ENCODE assay signal across 10 cellular contexts in the genomic region with DNA sequence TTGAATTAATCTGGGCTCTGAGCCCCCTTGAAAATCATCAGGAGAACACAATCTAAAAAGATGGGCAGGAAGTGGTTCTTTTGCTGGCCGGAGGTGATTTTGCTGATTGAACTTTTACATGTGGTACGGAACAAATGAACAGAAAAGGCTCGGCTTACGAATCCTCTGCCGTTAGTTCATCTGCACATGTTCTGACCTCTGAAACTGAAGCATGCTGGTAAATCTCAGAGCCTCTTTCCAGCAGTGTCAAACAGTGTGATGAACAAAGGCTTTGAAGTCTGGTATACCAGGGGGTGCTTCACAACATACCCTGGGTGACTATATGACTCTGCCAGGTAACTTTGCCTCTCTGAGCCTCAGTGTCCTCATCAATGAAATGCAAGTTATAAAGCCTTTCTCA.
DNase-seq lines count a peak whose midpoint lies in the region; ATAC-seq and TF ChIP-seq lines count a peak whose summit lies in the region.
"Had no signal": no experiment of that assay in that cellular context is flagged by ENCODE, and none has a peak within 500 bp of the region (broad histone marks: within the 10 kb centered on the region; RNA-seq: fewer than 3 reads in every experiment).

No MANE protein-coding gene starts in this region.

- H3K9me3 Mint-ChIP-seq in CD14-positive monocyte: no peaks in the 10 kb centered on the region
- H3K9me3 Mint-ChIP-seq in activated CD8-positive, alpha-beta T cell treated with anti-CD3 and anti-CD28 coated beads, Interleukin-2, amount 10 ng/mL, durations not matched to agents 7 days and 5 days (ENCODE audit: insufficient read depth): no peaks in the 10 kb centered on the region
- no peaks in the 10 kb centered on the region for H3K9me3 Mint-ChIP-seq in naive B cell

- CTCF ChIA-PET in activated CD8-positive, alpha-beta T cell treated with anti-CD3 and anti-CD28 coated beads, Interleukin-2, amount 10 ng/mL, durations not matched to agents 7 days and 5 days (lab: Charles Lee): interaction anchor here (0.5 to 9.7 kb wide), 15 partner anchors 9 to 1577 kb away, joined by 3 to 148 read pairs (median 4); no protein-coding TSS in a partner anchor
- CTCF ChIA-PET in RWPE1 (lab: Yijun Ruan, JAX): interaction anchor here (0.7 kb wide), 1 partner anchor 196 kb away, joined by 4 read pairs; no protein-coding TSS in a partner anchor

- H3K27ac ChIP-seq in RWPE1: no peak overlapping the region

- no peaks in the 10 kb centered on the region for H3K27me3 Mint-ChIP-seq in CD14-positive monocyte (ENCODE audit: low read depth in 3 of 3)
- H3K27me3 Mint-ChIP-seq in activated CD8-positive, alpha-beta T cell treated with anti-CD3 and anti-CD28 coated beads, Interleukin-2, amount 10 ng/mL, durations not matched to agents 7 days and 5 days (ENCODE audit: low read depth): peaks cover 4% of the 10 kb centered on the region
- H3K27me3 Mint-ChIP-seq in naive B cell: no peaks in the 10 kb centered on the region

- in situ Hi-C loops in KBM-7 (cut with MboI; ENCODE audit: low pct_unique_long_range_greater_than_20kb, low sequenced_read_pairs): loop anchor here (25.0 kb wide), 1 partner anchor 229 kb away; the partner anchor contains the start of gene CC2D2A

- TF ChIP-seq CTCF in CD14-positive monocyte (IDR thresholded peaks at IDR 0.05): no peak
- no peak for TF ChIP-seq CTCF in RWPE1 (conservative IDR thresholded peaks at IDR 0.05; ENCODE audit: low read depth)

- H3K27ac Mint-ChIP-seq in CD14-positive monocyte (peak overlapping the region in 5 of 7 donors; percentile 44 to 79 (median 57)), naive B cell (peak overlapping the region in 3 of 6 donors; percentile 2 to 82 (median 2))
- H3K27ac Mint-ChIP-seq in activated CD8-positive, alpha-beta T cell treated with anti-CD3 and anti-CD28 coated beads, Interleukin-2, amount 10 ng/mL, durations not matched to agents 7 days and 5 days: peak overlapping the region; percentile 43

- peaks cover 29% of the 10 kb centered on the region for H3K4me1 Mint-ChIP-seq in CD14-positive monocyte
- peaks cover 31% of the 10 kb centered on the region for H3K4me1 Mint-ChIP-seq in activated CD8-positive, alpha-beta T cell treated with anti-CD3 and anti-CD28 coated beads, Interleukin-2, amount 10 ng/mL, durations not matched to agents 7 days and 5 days (ENCODE audit: low read depth)
- H3K4me1 Mint-ChIP-seq in naive B cell: peaks cover 19 to 30% (median 25%) of the 10 kb centered on the region in 3 donors

- ATAC-seq in GM21390 (IDR thresholded peaks at IDR 0.05; ENCODE audit: unreplicated experiment) (peak; percentile 50), naive B cell (ENCODE audit: low read depth in 2 of 2) (no peak), GM21515 (IDR thresholded peaks at IDR 0.05; ENCODE audit: unreplicated experiment) (no peak)
- ATAC-seq in activated CD8-positive, alpha-beta T cell treated with anti-CD3 and anti-CD28 coated beads, Interleukin-2, amount 10 ng/mL, durations not matched to agents 7 days and 5 days: peak; percentile 70

- POLR2A ChIA-PET in activated CD8-positive, alpha-beta T cell treated with anti-CD3 and anti-CD28 coated beads, Interleukin-2, amount 10 ng/mL, durations not matched to agents 7 days and 5 days (lab: Charles Lee): no interaction called here
- POLR2A ChIA-PET in RWPE1 (lab: Yijun Ruan, JAX; ENCODE audit: low non-redundant PET): no interaction called here

- no peak for DNase-seq in CD14-positive monocyte (ENCODE audit: low spot score)
- DNase-seq in activated CD8-positive, alpha-beta T cell treated with anti-CD3 and anti-CD28 coated beads, Interleukin-2, amount 10 ng/mL, durations not matched to agents 7 days and 5 days: peak; percentile 65
- no peak for DNase-seq in naive B cell
- DNase-seq in RWPE1 (ENCODE audit: low spot score): no peak
- DNase-seq in NCI-H2171 (lab: John Stamatoyannopoulos, UW): no peak
- no peak for DNase-seq in KBM-7
- DNase-seq: cortex of kidney, NCI-H1417 treated with DMSO at 0.1 percent for 48 hours had no signal

- intact Hi-C loops in CD14-positive monocyte (cut with micrococcal nuclease): loop anchor here in 1 of 2 donors (5.0 kb wide), 1 partner anchor 224 kb away; no protein-coding TSS in a partner anchor

- H3K4me3 Mint-ChIP-seq in CD14-positive monocyte (peak overlapping the region; percentile 71 to 88), naive B cell (peak overlapping the region; percentile 8 to 85 (median 64))
- peak overlapping the region; percentile 32 for H3K4me3 Mint-ChIP-seq in activated CD8-positive, alpha-beta T cell treated with anti-CD3 and anti-CD28 coated beads, Interleukin-2, amount 10 ng/mL, durations not matched to agents 7 days and 5 days

- no peaks in the 10 kb centered on the region for H3K36me3 Mint-ChIP-seq in CD14-positive monocyte
- no peaks in the 10 kb centered on the region for H3K36me3 Mint-ChIP-seq in activated CD8-positive, alpha-beta T cell treated with anti-CD3 and anti-CD28 coated beads, Interleukin-2, amount 10 ng/mL, durations not matched to agents 7 days and 5 days (ENCODE audit: low read depth)
- no peaks in the 10 kb centered on the region for H3K36me3 Mint-ChIP-seq in naive B cell

Comparison
In these comparisons a context has a peak if more than half of its experiments do, and no peak if none do; other contexts are left out.
1. ATAC-seq: peak in GM21390 (single experiment) and activated CD8-positive, alpha-beta T cell treated with anti-CD3 and anti-CD28 coated beads, Interleukin-2, amount 10 ng/mL, durations not matched to agents 7 days and 5 days (single experiment); none in naive B cell (0 of 2) and GM21515 (single experiment).
2. Peak in every context shown above with its lines, with median percentiles within 50 percentile points of each other: H3K4me3 Mint-ChIP-seq.